In genomic region chr16:3112058-3112880, GRCh38 we compare ENCODE assay signal across 9 cellular contexts. TPM values are rescaled to one million over a fixed set of nuclear protein-coding genes. Genes with fewer than 3 reads are reported as not detected.
DNase-seq lines count a peak whose midpoint lies in the region; ATAC-seq and TF ChIP-seq lines count a peak whose summit lies in the region.
"Had no signal": no experiment of that assay in that cellular context is flagged by ENCODE, and none has a peak within 500 bp of the region (broad histone marks: within the 10 kb centered on the region; RNA-seq: fewer than 3 reads in every experiment).

Gene ZNF205 (plus strand): TSS chr16:3112586. CDS start chr16:3113431, 845 bp downstream.

- H3K4me3 ChIP-seq in left lung: peak within 1 kb of the TSS; percentile 66 to 68
- H3K4me3 ChIP-seq in thoracic aorta: peak within 1 kb of the TSS; percentile 74

- H3K27ac ChIP-seq in left lung: peak within 1 kb of the TSS; percentile 56 to 73
- no peak within 1 kb of the TSS for H3K27ac ChIP-seq in thoracic aorta

- H3K36me3 ChIP-seq in left lung (peaks cover 0 to 22% of the 10 kb centered on the region in 2 donors), thoracic aorta (peaks cover 13% of the 10 kb centered on the region)

- ATAC-seq in left lung (peak; percentile 98), thoracic aorta (ENCODE audit: insufficient number of reproducible peaks, low FRiP score, low read depth) (peak; percentile 27)
- no peak for ATAC-seq in activated CD4-positive, CD25-positive, alpha-beta regulatory T cell treated with anti-CD3 and anti-CD28 coated beads, Interleukin-2, amount 50 U/mL, for 24 hours

- H3K27me3 ChIP-seq in left lung (peaks cover 0 to 5% of the 10 kb centered on the region in 2 donors), thoracic aorta (replicated peaks; ENCODE audit: insufficient read depth) (no peaks in the 10 kb centered on the region)

- TF ChIP-seq CTCF in left lung (IDR thresholded peaks at IDR 0.05) (no peak), thoracic aorta (IDR thresholded peaks at IDR 0.05) (no peak)

- intact Hi-C loops in left lung (cut with DNase I): no loop called here

- H3K9me3 ChIP-seq in left lung (no peaks in the 10 kb centered on the region), thoracic aorta (no peaks in the 10 kb centered on the region)

- peaks cover 13 to 29% of the 10 kb centered on the region in 2 donors for H3K4me1 ChIP-seq in left lung
- H3K4me1 ChIP-seq in thoracic aorta (ENCODE audit: control insufficient read depth in 1 of 2, low read depth in 2 of 2): peaks cover 14 to 36% of the 10 kb centered on the region in 2 donors

- DNase-seq in NCI-H524 (lab: John Stamatoyannopoulos, UW): peak; percentile 65 to 91
- DNase-seq in NCI-H524 treated with DMSO at 0.1 percent for 48 hours (lab: John Stamatoyannopoulos, UW): no peak
- DNase-seq in NCI-H748 treated with DMSO at 0.1 percent for 48 hours (lab: John Stamatoyannopoulos, UW): peak; percentile 11
- DNase-seq in dermis blood vessel endothelial cell: peak; percentile 80
- peak; percentile 71 to 86 for DNase-seq in left lung
- no peak for DNase-seq in thoracic aorta (ENCODE audit: low spot score)
- DNase-seq in stimulated activated naive CD4-positive, alpha-beta T cell treated with Interleukin-2 at 50 U/mL for 16 hours (lab: John Stamatoyannopoulos, UW): no peak

RNA-seq across cellular contexts. Expression of gene ZNF205, which starts in this region (rescaled TPM):
- 26.2 and 30.2 TPM in 2 replicates for total RNA-seq in dermis blood vessel endothelial cell
- 10 to 100 TPM in 1 of 2 donors, 1 to 10 TPM in 1; 9.7 to 11.8 TPM for total RNA-seq in left lung
- total RNA-seq in thoracic aorta: 10 to 100 TPM; 16.4 to 19.4 TPM
- total RNA-seq: B cell had no signal

Comparison
In these comparisons a context has a peak if more than half of its experiments do, and no peak if none do; other contexts are left out.
1. DNase-seq: peak in NCI-H524 (2 of 2), NCI-H748 treated with DMSO at 0.1 percent for 48 hours (single experiment), dermis blood vessel endothelial cell (single experiment) and left lung (2 of 2); none in NCI-H524 treated with DMSO at 0.1 percent for 48 hours (single experiment), thoracic aorta (single experiment) and stimulated activated naive CD4-positive, alpha-beta T cell treated with Interleukin-2 at 50 U/mL for 16 hours (single experiment).
2. ATAC-seq: peak in left lung (single experiment) and thoracic aorta (single experiment); none in activated CD4-positive, CD25-positive, alpha-beta regulatory T cell treated with anti-CD3 and anti-CD28 coated beads, Interleukin-2, amount 50 U/mL, for 24 hours (0 of 2).
3. H3K27ac ChIP-seq: peak in left lung (2 of 2); none in thoracic aorta (0 of 2).